In the genomic region with DNA sequence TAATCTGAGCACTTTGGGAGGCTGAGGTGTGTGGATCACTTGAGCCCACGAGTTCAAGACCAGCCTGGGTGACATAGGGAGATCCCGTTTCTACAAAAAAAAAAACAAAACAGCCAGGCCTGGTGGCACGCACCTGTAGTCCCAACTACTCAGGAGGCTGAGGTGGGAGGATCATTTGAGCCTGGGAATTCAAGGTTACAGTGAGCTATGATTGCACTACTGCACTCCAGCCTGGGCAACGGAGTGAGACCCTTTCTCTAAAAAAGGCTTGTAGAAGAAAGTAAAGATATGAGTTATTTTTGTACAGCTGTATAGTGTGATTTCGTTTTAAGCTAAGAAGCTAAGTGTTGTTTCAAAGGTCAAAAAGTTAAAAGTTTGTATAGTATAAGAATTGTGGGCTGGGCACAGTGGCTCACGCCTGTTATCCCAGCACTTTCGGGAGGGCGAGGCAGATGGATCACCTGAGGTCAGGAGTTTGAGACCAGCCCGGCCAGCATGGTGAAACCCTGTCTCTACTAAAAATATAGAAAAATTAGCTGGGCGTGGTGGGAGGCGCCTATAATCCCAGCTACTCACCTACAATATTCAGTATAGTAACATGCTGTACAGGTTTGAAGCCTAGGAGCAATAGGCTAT, we compare ENCODE assay signal across 15 cellular contexts. TPM values are rescaled to one million over a fixed set of nuclear protein-coding genes. Genes with fewer than 3 reads are reported as not detected.
DNase-seq lines count a peak whose midpoint lies in the region; ATAC-seq and TF ChIP-seq lines count a peak whose summit lies in the region.
"Had no signal": no experiment of that assay in that cellular context is flagged by ENCODE, and none has a peak within 500 bp of the region (broad histone marks: within the 10 kb centered on the region; RNA-seq: fewer than 3 reads in every experiment).

No MANE protein-coding gene starts in this region.

- no peak overlapping the region for H2AFZ ChIP-seq in OCI-LY3 (ENCODE audit: low read depth, low read length)

- ATAC-seq in psoas muscle (peak in 2 of 4 donors; percentile 4 to 6), GM21423 (IDR thresholded peaks at IDR 0.05; ENCODE audit: unreplicated experiment) (no peak), GM19395 (IDR thresholded peaks at IDR 0.05; ENCODE audit: unreplicated experiment) (no peak)
- ATAC-seq: naive thymus-derived CD8-positive, alpha-beta T cell had no signal

- H3K9ac ChIP-seq in OCI-LY3 (ENCODE audit: low read length), result no peak overlapping the region
- H3K9ac ChIP-seq: SK-N-SH had no signal

- H4K20me1 ChIP-seq in OCI-LY3 (ENCODE audit: insufficient read depth, low read length), result peaks cover 62% of the 10 kb centered on the region

- peak overlapping the region; percentile 66 for H3K27ac ChIP-seq in AG04450 (ENCODE audit: low read depth, low read length)
- H3K27ac ChIP-seq in OCI-LY3 (ENCODE audit: low read length), result no peak overlapping the region
- peak overlapping the region; percentile 41 to 72 (median 52) for H3K27ac ChIP-seq in esophagus squamous epithelium
- H3K27ac ChIP-seq in psoas muscle, result peak overlapping the region; percentile 67

- no peaks in the 10 kb centered on the region for H3K27me3 ChIP-seq in AG04450 (ENCODE audit: control insufficient read depth, insufficient read depth, low read length)
- H3K27me3 ChIP-seq in OCI-LY3 (ENCODE audit: low read depth, low read length), result no peaks in the 10 kb centered on the region
- H3K27me3 ChIP-seq in esophagus squamous epithelium, result no peaks in the 10 kb centered on the region
- H3K27me3 ChIP-seq in psoas muscle (ENCODE audit: insufficient read depth in 3 of 3, low read length in 2 of 3), result no peaks in the 10 kb centered on the region

- 69 to 75% methylated on average over 10 to 11 of the region's 11 CpGs for WGBS in esophagus squamous epithelium, 2 donors
- 69 to 87% (median 74%) methylated on average over 11 of the region's 11 CpGs for WGBS in psoas muscle, 3 donors

- intact Hi-C loops in esophagus squamous epithelium (cut with DNase I) (no loop called here), psoas muscle (cut with DNase I) (no loop called here)

- POLR2A ChIA-PET in AG04450 (lab: Yijun Ruan, JAX), result interaction anchor here (0.6 kb wide), 1 partner anchor 9 kb away, joined by 15 read pairs; no protein-coding TSS in a partner anchor

- H3K4me3 ChIP-seq in AG04450 (ENCODE audit: low read depth, low read length), result no peak overlapping the region
- no peak overlapping the region for H3K4me3 ChIP-seq in OCI-LY3 (ENCODE audit: low read length)
- no peak overlapping the region for H3K4me3 ChIP-seq in esophagus squamous epithelium
- no peak overlapping the region for H3K4me3 ChIP-seq in psoas muscle

- peak overlapping the region; percentile 16 for H3K4me2 ChIP-seq in OCI-LY3 (ENCODE audit: low read length)
- H3K4me2 ChIP-seq: SK-N-SH had no signal

- DNase-seq in AG04450 (ENCODE audit: low read depth, low spot score), result no peak
- no peak for DNase-seq in esophagus squamous epithelium (lab: John Stamatoyannopoulos, UW)
- DNase-seq in psoas muscle, result no peak
- no peak for DNase-seq in dermis blood vessel endothelial cell
- no peak for DNase-seq in T-helper 2 cell
- DNase-seq: kidney; naive thymus-derived CD8-positive, alpha-beta T cell; NCI-H1417 treated with DMSO at 0.1 percent for 48 hours; NCI-H82; SK-N-SH; stimulated activated CD8-positive, alpha-beta memory T cell treated with anti-CD3 and anti-CD28 coated beads, Interleukin-4, amount 100 ng/mL, for 48 hours had no signal

- peaks cover 98% of the 10 kb centered on the region for H3K79me2 ChIP-seq in OCI-LY3 (ENCODE audit: low read length)

- peaks cover 54% of the 10 kb centered on the region for H3K4me1 ChIP-seq in OCI-LY3 (ENCODE audit: low read length)
- H3K4me1 ChIP-seq in esophagus squamous epithelium, result peaks cover 13 to 66% (median 23%) of the 10 kb centered on the region in 3 donors
- H3K4me1 ChIP-seq in psoas muscle, result peaks cover 38% of the 10 kb centered on the region

- H3K36me3 ChIP-seq in OCI-LY3 (replicated peaks; ENCODE audit: low read depth, low read length) (peaks cover 3% of the 10 kb centered on the region), esophagus squamous epithelium (no peaks in the 10 kb centered on the region), psoas muscle (ENCODE audit: insufficient read depth in 1 of 2, low read depth in 1 of 2) (no peaks in the 10 kb centered on the region)

- CTCF ChIA-PET in AG04450 (lab: Charles Lee), result interaction anchor here (0.7 kb wide), 1 partner anchor 22 kb away, joined by 3 read pairs; no protein-coding TSS in a partner anchor

- TF ChIP-seq CTCF in AG04450 (IDR thresholded peaks at IDR 0.05; ENCODE audit: low read depth, low read length), result no peak
- TF ChIP-seq CTCF in OCI-LY3 (IDR thresholded peaks at IDR 0.05; ENCODE audit: low read depth, low read length), result no peak
- TF ChIP-seq CTCF in esophagus squamous epithelium (IDR thresholded peaks at IDR 0.05), result no peak
- no peak for TF ChIP-seq CTCF in psoas muscle (IDR thresholded peaks at IDR 0.05)

- no peaks in the 10 kb centered on the region for H3K9me3 ChIP-seq in AG04450 (ENCODE audit: control insufficient read depth, insufficient read depth, low read length)
- H3K9me3 ChIP-seq in OCI-LY3 (ENCODE audit: insufficient read depth, low read length), result no peaks in the 10 kb centered on the region
- no peaks in the 10 kb centered on the region for H3K9me3 ChIP-seq in esophagus squamous epithelium
- H3K9me3 ChIP-seq in psoas muscle, result no peaks in the 10 kb centered on the region
- H3K9me3 ChIP-seq: SK-N-SH had no signal

- TF ChIP-seq POLR2A in esophagus squamous epithelium (IDR thresholded peaks at IDR 0.05), result no peak

RNA-seq across cellular contexts. Expression of gene UBE2R2, which starts 18.8 kb away (rescaled TPM):
- polyA plus RNA-seq in AG04450 (2011; rRNA removed) (38.8 and 42.2 TPM in 2 replicates), psoas muscle (10 to 100 TPM; 20.3 to 52.3 (median 37.5) TPM)
- polyA minus RNA-seq in AG04450 (2011; rRNA and poly(A)+ RNA removed), result 35.6 and 46.1 TPM in 2 replicates
- total RNA-seq in esophagus squamous epithelium (10 to 100 TPM; 14.3 to 19.1 (median 16.7) TPM), psoas muscle (10 to 100 TPM; 48.0 to 62.9 (median 52.2) TPM), dermis blood vessel endothelial cell (20.6 and 36.8 TPM in 2 replicates)

RNA-seq across cellular contexts. Expression of gene PRSS3, which starts 40.4 kb away (rescaled TPM):
- polyA plus RNA-seq in AG04450 (2011; rRNA removed) (0.64 and 0.81 TPM in 2 replicates), psoas muscle (under 1 TPM in 1 of 3 donors, not detected in 2; 0.05 TPM)
- 1.3 and 1.5 TPM in 2 replicates for polyA minus RNA-seq in AG04450 (2011; rRNA and poly(A)+ RNA removed)
- total RNA-seq in esophagus squamous epithelium (100 to 1,000 TPM in 1 of 4 donors, 10 to 100 TPM in 3; 39.5 to 204 (median 56.5) TPM), psoas muscle (under 1 TPM in 1 of 4 donors, not detected in 3; 0.30 TPM), dermis blood vessel endothelial cell (0.51 and 1.4 TPM in 2 replicates)
- total RNA-seq: G401 had no signal
- polyA plus RNA-seq: naive thymus-derived CD8-positive, alpha-beta T cell had no signal

Comparison
In these comparisons a context has a peak if more than half of its experiments do, and no peak if none do; other contexts are left out.
1. RNA of gene PRSS3, which starts 40.4 kb away (total RNA-seq): 39.5 to 204 TPM in esophagus squamous epithelium; 0.51 to 1.4 TPM in dermis blood vessel endothelial cell and 0.30 TPM in psoas muscle; every median in the first group is over 10 times any median in the second.